In genomic region chr17:55405600-55405999, GRCh38 we compare ENCODE assay signal across 18 cellular contexts.
"Had no signal": no experiment of that assay in that cellular context is flagged by ENCODE, and none has a peak within 500 bp of the region (broad histone marks: within the 10 kb centered on the region; RNA-seq: fewer than 3 reads in every experiment).

No MANE protein-coding gene starts in this region.

- H3K4me2 ChIP-seq: smooth muscle cell had no signal

- FAIRE-seq: frontal cortex had no signal

- H3K4me3 ChIP-seq: coronary artery, heart left ventricle, mucosa of descending colon, right atrium auricular region, smooth muscle cell, tibial artery, upper lobe of left lung, uterus had no signal

- ATAC-seq: esophagus mucosa; heart left ventricle; mucosa of descending colon; naive thymus-derived CD8-positive, alpha-beta T cell had no signal

- H3K36me3 ChIP-seq: uterus had no signal

- H3K27me3 ChIP-seq: heart left ventricle, neutrophil, right atrium auricular region, tibial artery, upper lobe of left lung, uterus had no signal

- DNase-seq: effector CD4-positive, alpha-beta T cell; heart left ventricle; hippocampal formation; kidney glomerular epithelial cell; mammary epithelial cell; mucosa of descending colon; naive thymus-derived CD8-positive, alpha-beta T cell; stimulated activated CD4-positive, alpha-beta T cell treated with anti-CD3 and anti-CD28 coated beads, Interleukin-2, amount 100 ng/mL, for 48 hours; stimulated activated naive CD4-positive, alpha-beta T cell treated with Interleukin-2 at 50 U/mL for 16 hours; tibial artery; upper lobe of left lung; uterus had no signal

- H3K4me1 ChIP-seq: right atrium auricular region, tibial artery, upper lobe of left lung, uterus had no signal

- H3K27ac ChIP-seq: coronary artery, heart left ventricle, neutrophil, right atrium auricular region, tibial artery, upper lobe of left lung, uterus had no signal

- H3K9me3 ChIP-seq: heart left ventricle, mucosa of descending colon, neutrophil, right atrium auricular region, tibial artery, upper lobe of left lung, uterus had no signal
